ENCODE assay signal across 10 cellular contexts in genomic region chr1:75134939-75135828, GRCh38. TPM values are rescaled to one million over a fixed set of nuclear protein-coding genes. Genes with fewer than 3 reads are reported as not detected.
DNase-seq lines count a peak whose midpoint lies in the region; ATAC-seq and TF ChIP-seq lines count a peak whose summit lies in the region.
"Had no signal": no experiment of that assay in that cellular context is flagged by ENCODE, and none has a peak within 500 bp of the region (broad histone marks: within the 10 kb centered on the region; RNA-seq: fewer than 3 reads in every experiment).

No MANE protein-coding gene starts in this region.

- H3K9me3 ChIP-seq in CD8-positive, alpha-beta memory T cell (ENCODE audit: low read length), result no peaks in the 10 kb centered on the region
- H3K9me3 ChIP-seq in naive thymus-derived CD4-positive, alpha-beta T cell (ENCODE audit: control insufficient read depth in 2 of 3, low read length in 3 of 3), result no peaks in the 10 kb centered on the region

- H3K27ac ChIP-seq in CD8-positive, alpha-beta memory T cell (ENCODE audit: low read depth, low read length), result no peak overlapping the region
- no peak overlapping the region for H3K27ac ChIP-seq in naive thymus-derived CD4-positive, alpha-beta T cell (ENCODE audit: low read depth, low read length)
- H3K27ac ChIP-seq: RWPE1 had no signal

- peaks cover 18% of the 10 kb centered on the region for H3K27me3 ChIP-seq in CD8-positive, alpha-beta memory T cell (ENCODE audit: insufficient read depth, low read length, poor library complexity, severe bottlenecking)
- peaks cover 0 to 12% of the 10 kb centered on the region in 2 donors for H3K27me3 ChIP-seq in naive thymus-derived CD4-positive, alpha-beta T cell (ENCODE audit: control insufficient read depth in 2 of 2, insufficient read depth in 2 of 2, low read length in 2 of 2)

- H3K4me3 Mint-ChIP-seq in CD8-positive, alpha-beta memory T cell, result peak overlapping the region in 4 of 7 donors; percentile 19 to 89 (median 28)
- peak overlapping the region; percentile 79 to 94 (median 92) for H3K4me3 Mint-ChIP-seq in IgD-negative memory B cell
- H3K4me3 Mint-ChIP-seq in naive thymus-derived CD4-positive, alpha-beta T cell, result peak overlapping the region in 8 of 10 donors; percentile 45 to 87 (median 69)

- ATAC-seq in naive thymus-derived CD4-positive, alpha-beta T cell, result no peak
- ATAC-seq in omental fat pad (ENCODE audit: low FRiP score), result no peak
- no peak for ATAC-seq in GM21825 (IDR thresholded peaks at IDR 0.05; ENCODE audit: unreplicated experiment)
- ATAC-seq: esophagus mucosa had no signal

- no peaks in the 10 kb centered on the region for H3K4me1 ChIP-seq in CD8-positive, alpha-beta memory T cell (ENCODE audit: insufficient read depth, low read length)
- H3K4me1 ChIP-seq in naive thymus-derived CD4-positive, alpha-beta T cell (ENCODE audit: control insufficient read depth in 2 of 2, insufficient read depth in 2 of 2, low read length in 2 of 2), result no peaks in the 10 kb centered on the region

- H3K36me3 Mint-ChIP-seq in CD8-positive, alpha-beta memory T cell, result peaks cover 0 to 3% (median 0%) of the 10 kb centered on the region in 3 donors
- no peaks in the 10 kb centered on the region for H3K36me3 Mint-ChIP-seq in IgD-negative memory B cell
- H3K36me3 Mint-ChIP-seq in naive thymus-derived CD4-positive, alpha-beta T cell, result peaks cover 0 to 19% (median 2%) of the 10 kb centered on the region in 5 donors

- intact Hi-C loops in naive thymus-derived CD4-positive, alpha-beta T cell (cut with micrococcal nuclease), result loop anchor here in 1 of 2 donors (5.0 to 10.0 kb wide), 2 partner anchors 480 to 1732 kb away; partner anchors contain the start of genes SLC44A5 and ST6GALNAC5

- DNase-seq in CD8-positive, alpha-beta memory T cell, result no peak
- peak; percentile 1 for DNase-seq in choroid plexus epithelial cell (ENCODE audit: low read depth)
- no peak for DNase-seq in naive thymus-derived CD4-positive, alpha-beta T cell
- no peak for DNase-seq in omental fat pad (ENCODE audit: low spot score)
- no peak for DNase-seq in CD1c-positive myeloid dendritic cell (ENCODE audit: extremely low spot score)
- no peak for DNase-seq in ureter (ENCODE audit: low spot score)

- H3K27me3 Mint-ChIP-seq in CD8-positive, alpha-beta memory T cell, result peaks cover 66 to 84% of the 10 kb centered on the region in 2 donors
- H3K27me3 Mint-ChIP-seq in IgD-negative memory B cell, result peaks cover 75% of the 10 kb centered on the region
- peaks cover 78 to 93% (median 85%) of the 10 kb centered on the region in 5 donors for H3K27me3 Mint-ChIP-seq in naive thymus-derived CD4-positive, alpha-beta T cell

- peaks cover 1 to 5% (median 5%) of the 10 kb centered on the region in 3 donors for H3K4me1 Mint-ChIP-seq in CD8-positive, alpha-beta memory T cell
- peaks cover 8 to 37% (median 21%) of the 10 kb centered on the region in 3 donors for H3K4me1 Mint-ChIP-seq in IgD-negative memory B cell
- H3K4me1 Mint-ChIP-seq in naive thymus-derived CD4-positive, alpha-beta T cell, result peaks cover 0 to 25% (median 18%) of the 10 kb centered on the region in 7 donors

- CTCF ChIA-PET in CD8-positive, alpha-beta memory T cell (lab: Charles Lee), result no interaction called here
- CTCF ChIA-PET in naive thymus-derived CD4-positive, alpha-beta T cell (lab: Charles Lee), result no interaction called here

- no peaks in the 10 kb centered on the region for H3K36me3 ChIP-seq in CD8-positive, alpha-beta memory T cell (ENCODE audit: insufficient read depth, low read length)
- H3K36me3 ChIP-seq in naive thymus-derived CD4-positive, alpha-beta T cell (ENCODE audit: control insufficient read depth in 2 of 3, insufficient read depth in 3 of 3, low read length in 3 of 3), result no peaks in the 10 kb centered on the region

- no peak overlapping the region for H3K27ac Mint-ChIP-seq in CD8-positive, alpha-beta memory T cell
- H3K27ac Mint-ChIP-seq in IgD-negative memory B cell, result peak overlapping the region; percentile 80 to 89 (median 86)
- peak overlapping the region in 1 of 9 donors; percentile 20 for H3K27ac Mint-ChIP-seq in naive thymus-derived CD4-positive, alpha-beta T cell

- POLR2A ChIA-PET in CD8-positive, alpha-beta memory T cell (lab: Charles Lee), result no interaction called here
- POLR2A ChIA-PET in naive thymus-derived CD4-positive, alpha-beta T cell (lab: Charles Lee), result no interaction called here

- peaks cover 4 to 37% (median 17%) of the 10 kb centered on the region in 5 donors for H3K9me3 Mint-ChIP-seq in CD8-positive, alpha-beta memory T cell
- peaks cover 4 to 15% (median 6%) of the 10 kb centered on the region in 3 donors for H3K9me3 Mint-ChIP-seq in IgD-negative memory B cell
- peaks cover 0 to 26% (median 9%) of the 10 kb centered on the region in 11 donors for H3K9me3 Mint-ChIP-seq in naive thymus-derived CD4-positive, alpha-beta T cell

- no peak overlapping the region for H3K4me3 ChIP-seq in CD8-positive, alpha-beta memory T cell (ENCODE audit: low read length)
- H3K4me3 ChIP-seq in choroid plexus epithelial cell (ENCODE audit: low read depth, low read length), result peak overlapping the region; percentile 5
- no peak overlapping the region for H3K4me3 ChIP-seq in naive thymus-derived CD4-positive, alpha-beta T cell (ENCODE audit: low read length)

- no peak for TF ChIP-seq CTCF in choroid plexus epithelial cell (conservative IDR thresholded peaks at IDR 0.05; ENCODE audit: low read depth, low read length)
- TF ChIP-seq CTCF in omental fat pad (IDR thresholded peaks at IDR 0.05), result no peak

RNA-seq across cellular contexts. Expression of gene LHX8, which starts 1.0 kb away (rescaled TPM):
- not detected for total RNA-seq in CD8-positive, alpha-beta memory T cell
- not detected for polyA plus RNA-seq in CD8-positive, alpha-beta memory T cell
- polyA plus RNA-seq in IgD-negative memory B cell, result not detected
- not detected for total RNA-seq in naive thymus-derived CD4-positive, alpha-beta T cell
- polyA plus RNA-seq in naive thymus-derived CD4-positive, alpha-beta T cell, result not detected
- total RNA-seq in omental fat pad (not detected), ureter (0.21 TPM)
- total RNA-seq: esophagus mucosa had no signal

Comparison
In these comparisons a context has a peak if more than half of its experiments do, and no peak if none do; other contexts are left out.
1. H3K27ac Mint-ChIP-seq: peak in IgD-negative memory B cell (3 of 3); none in CD8-positive, alpha-beta memory T cell (0 of 8).
2. H3K4me3 Mint-ChIP-seq: peak in every context shown above with its lines; median percentile 92 in IgD-negative memory B cell; 69 in naive thymus-derived CD4-positive, alpha-beta T cell; 28 in CD8-positive, alpha-beta memory T cell.